21 cellular contexts compared by ENCODE assay signal in the genomic region with DNA sequence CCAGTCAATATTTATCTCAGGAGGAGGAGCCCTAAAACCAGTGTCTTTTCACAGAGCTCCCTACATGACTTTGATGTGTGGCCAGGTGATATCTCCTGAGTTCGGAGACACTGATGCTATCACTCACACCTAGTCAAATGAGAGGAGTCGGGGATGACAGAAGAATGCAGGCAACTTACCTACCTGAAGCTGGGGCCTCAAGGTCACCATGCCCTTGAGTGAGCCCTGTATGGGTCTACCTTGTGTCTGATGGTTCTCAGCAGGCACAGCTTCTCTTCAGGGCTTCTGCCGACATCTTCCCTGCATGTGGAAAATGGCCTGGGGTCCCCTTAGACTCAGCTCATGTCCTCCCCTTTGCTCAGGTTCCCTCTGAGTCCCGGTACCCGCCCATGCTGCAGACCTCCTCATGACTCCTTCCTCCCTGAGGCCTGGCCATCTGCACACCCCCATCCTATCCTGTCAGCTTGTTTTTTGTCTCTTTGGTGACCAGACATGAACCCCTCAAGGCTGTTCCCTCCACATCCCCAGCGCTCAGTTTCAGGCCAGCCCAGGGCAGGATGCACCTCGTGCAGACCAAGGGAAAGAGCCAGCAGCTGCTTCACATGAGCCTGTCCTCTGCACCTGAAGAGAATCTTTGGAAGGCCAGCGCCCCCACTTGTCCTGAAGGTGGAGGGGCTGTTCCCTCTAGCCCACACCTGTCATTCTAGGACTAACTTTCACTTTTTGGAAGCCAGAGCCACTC.
DNase-seq lines count a peak whose midpoint lies in the region; ATAC-seq and TF ChIP-seq lines count a peak whose summit lies in the region.
"Had no signal": no experiment of that assay in that cellular context is flagged by ENCODE, and none has a peak within 500 bp of the region (broad histone marks: within the 10 kb centered on the region; RNA-seq: fewer than 3 reads in every experiment).

No MANE protein-coding gene starts in this region.

- H3K9me3 Mint-ChIP-seq in CD8-positive, alpha-beta T cell: peaks cover 3% of the 10 kb centered on the region
- peaks cover 15% of the 10 kb centered on the region for H3K9me3 Mint-ChIP-seq in endodermal cell

- no peak overlapping the region for H3K9ac ChIP-seq in endodermal cell (ENCODE audit: extremely low read depth, low read length, poor library complexity, severe bottlenecking)
- H3K9ac ChIP-seq: BLaER1 treated with 17β-estradiol and CSF1 and Interleukin-3, amounts not matched to agents 10 nM and 100 nM had no signal

- CTCF ChIA-PET in CD8-positive, alpha-beta T cell (lab: Charles Lee): interaction anchor here (0.5 to 2.4 kb wide), 6 partner anchors 17 to 225 kb away, joined by 3 to 12 read pairs (median 3); no protein-coding TSS in a partner anchor

- H3K9me3 ChIP-seq in CD8-positive, alpha-beta T cell (ENCODE audit: low read length): no peaks in the 10 kb centered on the region
- H3K9me3 ChIP-seq in KOPT-K1 (ENCODE audit: insufficient read depth, low read length, poor library complexity, severe bottlenecking) (peaks cover 6% of the 10 kb centered on the region), endodermal cell (ENCODE audit: control insufficient read depth, low read length) (peaks cover 12% of the 10 kb centered on the region)
- H3K9me3 ChIP-seq: HAP-1, MG63 had no signal

- 84 to 90% methylated on average over 4 to 8 of the region's 8 CpGs for WGBS in endodermal cell (ENCODE audit: insufficient coverage in 1 of 2, insufficient read length in 1 of 2), 2 experiments

- H3K4me3 ChIP-seq in CD8-positive, alpha-beta T cell (ENCODE audit: low read depth, low read length): no peak overlapping the region
- H3K4me3 ChIP-seq in endodermal cell (ENCODE audit: low read length): no peak overlapping the region
- H3K4me3 ChIP-seq: BLaER1 treated with 17β-estradiol and CSF1 and Interleukin-3, amounts not matched to agents 10 nM and 100 nM; HAP-1; MG63; SK-N-MC had no signal

- POLR2A ChIA-PET in CD8-positive, alpha-beta T cell (lab: Charles Lee): interaction anchor here (0.9 to 1.2 kb wide), 2 partner anchors 18 to 32 kb away, joined by 3 read pairs; no protein-coding TSS in a partner anchor

- H3K27ac Mint-ChIP-seq in CD8-positive, alpha-beta T cell: peak overlapping the region; percentile 66
- peak overlapping the region; percentile 40 for H3K27ac Mint-ChIP-seq in endodermal cell

- no peaks in the 10 kb centered on the region for H3K27me3 Mint-ChIP-seq in CD8-positive, alpha-beta T cell (ENCODE audit: low read depth)
- H3K27me3 Mint-ChIP-seq in endodermal cell (ENCODE audit: insufficient read depth): peaks cover 26% of the 10 kb centered on the region

- peak; percentile 44 for DNase-seq in activated CD8-positive, alpha-beta memory T cell treated with anti-CD3 and anti-CD28 coated beads, Interleukin-2, amount 50 U/mL, for 48 hours
- no peak for DNase-seq in activated CD8-positive, alpha-beta memory T cell treated with anti-CD3 and anti-CD28 coated beads for 24 hours
- DNase-seq in CD8-positive, alpha-beta T cell: no peak
- peak; percentile 64 for DNase-seq in endodermal cell
- no peak for DNase-seq in activated T-cell treated with anti-CD3 and anti-CD28 coated beads for 4 hours
- DNase-seq: DMS153, KG1, MG63, NCI-H1092, NCI-H1694 treated with DMSO at 0.1 percent for 48 hours, NCI-H2107, NCI-H2227 treated with DMSO at 0.1 percent for 48 hours, NCI-H524, Right ventricle myocardium superior had no signal

- TF ChIP-seq CTCF in CD8-positive, alpha-beta T cell (IDR thresholded peaks at IDR 0.05): no peak
- TF ChIP-seq CTCF in endodermal cell (conservative IDR thresholded peaks at IDR 0.05): peak; percentile 47

- intact Hi-C loops in CD8-positive, alpha-beta T cell (cut with DNase I, micrococcal nuclease): loop anchor here in 1 of 2 experiments (2.0 kb wide), 1 partner anchor 179 kb away; no protein-coding TSS in a partner anchor

- H3K4me3 Mint-ChIP-seq in CD8-positive, alpha-beta T cell: no peak overlapping the region
- no peak overlapping the region for H3K4me3 Mint-ChIP-seq in endodermal cell

- H3K4me1 ChIP-seq in CD8-positive, alpha-beta T cell (ENCODE audit: insufficient read depth, low read length): peaks cover 3% of the 10 kb centered on the region
- H3K4me1 ChIP-seq in endodermal cell (ENCODE audit: control insufficient read depth, insufficient read depth, low read length): peaks cover 3% of the 10 kb centered on the region
- H3K4me1 ChIP-seq: BLaER1 treated with 17β-estradiol and CSF1 and Interleukin-3, amounts not matched to agents 10 nM and 100 nM; HAP-1 had no signal

- peaks cover 16% of the 10 kb centered on the region for H3K4me1 Mint-ChIP-seq in CD8-positive, alpha-beta T cell (ENCODE audit: low read depth)
- H3K4me1 Mint-ChIP-seq in endodermal cell: peaks cover 20% of the 10 kb centered on the region

- no peaks in the 10 kb centered on the region for H3K36me3 Mint-ChIP-seq in CD8-positive, alpha-beta T cell
- no peaks in the 10 kb centered on the region for H3K36me3 Mint-ChIP-seq in endodermal cell (ENCODE audit: low read depth)

- no peaks in the 10 kb centered on the region for H3K27me3 ChIP-seq in CD8-positive, alpha-beta T cell (ENCODE audit: insufficient read depth, low read length)
- peaks cover 33% of the 10 kb centered on the region for H3K27me3 ChIP-seq in endodermal cell (ENCODE audit: control insufficient read depth, insufficient read depth, low read length, poor library complexity, severe bottlenecking)
- H3K27me3 ChIP-seq: BLaER1 treated with 17β-estradiol and CSF1 and Interleukin-3, amounts not matched to agents 10 nM and 100 nM; MG63 had no signal

- no peak for ATAC-seq in CD8-positive, alpha-beta T cell
- ATAC-seq in GM21825 (IDR thresholded peaks at IDR 0.05; ENCODE audit: unreplicated experiment) (no peak), HG03432 (IDR thresholded peaks at IDR 0.05; ENCODE audit: unreplicated experiment) (no peak)

- no peaks in the 10 kb centered on the region for H3K36me3 ChIP-seq in CD8-positive, alpha-beta T cell (ENCODE audit: insufficient read depth, low read length)
- H3K36me3 ChIP-seq in KOPT-K1 (ENCODE audit: insufficient read depth, low read length): no peaks in the 10 kb centered on the region
- H3K36me3 ChIP-seq in endodermal cell (ENCODE audit: control insufficient read depth, insufficient read depth, low read length): no peaks in the 10 kb centered on the region
- H3K36me3 ChIP-seq: BLaER1 treated with 17β-estradiol and CSF1 and Interleukin-3, amounts not matched to agents 10 nM and 100 nM; HAP-1; MG63 had no signal

- no peak overlapping the region for H3K27ac ChIP-seq in CD8-positive, alpha-beta T cell (ENCODE audit: low read depth, low read length)
- peak overlapping the region; percentile 9 for H3K27ac ChIP-seq in KOPT-K1 (ENCODE audit: low read depth, low read length, poor library complexity, severe bottlenecking)
- no peak overlapping the region for H3K27ac ChIP-seq in endodermal cell (ENCODE audit: low read depth, low read length)
- H3K27ac ChIP-seq: BLaER1 treated with 17β-estradiol and CSF1 and Interleukin-3, amounts not matched to agents 10 nM and 100 nM; HL-60; SK-N-MC had no signal

Comparison
In these comparisons a context has a peak if more than half of its experiments do, and no peak if none do; other contexts are left out.
1. DNase-seq: peak in activated CD8-positive, alpha-beta memory T cell treated with anti-CD3 and anti-CD28 coated beads, Interleukin-2, amount 50 U/mL, for 48 hours (single experiment) and endodermal cell (single experiment); none in activated CD8-positive, alpha-beta memory T cell treated with anti-CD3 and anti-CD28 coated beads for 24 hours (single experiment), CD8-positive, alpha-beta T cell (0 of 7) and activated T-cell treated with anti-CD3 and anti-CD28 coated beads for 4 hours (single experiment).